Comparison of ENCODE assay signal across 8 cellular contexts in genomic region chr15:82749951-82750830, GRCh38. TPM values are rescaled to one million over a fixed set of nuclear protein-coding genes. Genes with fewer than 3 reads are reported as not detected.
DNase-seq lines count a peak whose midpoint lies in the region; ATAC-seq and TF ChIP-seq lines count a peak whose summit lies in the region.

No MANE protein-coding gene starts in this region.

- H3K36me3 Mint-ChIP-seq in activated naive CD4-positive, alpha-beta T cell treated with anti-CD3 and anti-CD28 coated beads, Interleukin-2, amount 10 ng/mL, durations not matched to agents 7 days and 5 days = peaks cover 35% of the 10 kb centered on the region

- in situ Hi-C loops in SK-MEL-5 (cut with HindIII; ENCODE audit: low pct_unique_long_range_greater_than_20kb, low sequenced_read_pairs) = no loop called here

- DNase-seq in GM04503 (ENCODE audit: low read depth) = peak; percentile 81
- peak; percentile 85 for DNase-seq in HFF-Myc (ENCODE audit: extremely low read depth, low read depth)
- peak; percentile 92 for DNase-seq in NAMALWA (ENCODE audit: low spot score)
- DNase-seq in SK-MEL-5 (ENCODE audit: low read depth, low spot score) = peak; percentile 97
- peak; percentile 90 for DNase-seq in activated naive CD4-positive, alpha-beta T cell treated with anti-CD3 and anti-CD28 coated beads, Interleukin-2, amount 10 ng/mL, durations not matched to agents 7 days and 5 days
- peak; percentile 62 to 96 (median 88) for DNase-seq in substantia nigra (lab: John Stamatoyannopoulos, UW)

- H3K4me3 Mint-ChIP-seq in activated naive CD4-positive, alpha-beta T cell treated with anti-CD3 and anti-CD28 coated beads, Interleukin-2, amount 10 ng/mL, durations not matched to agents 7 days and 5 days = peak overlapping the region; percentile 97

- peaks cover 0 to 27% of the 10 kb centered on the region in 2 donors for H3K36me3 ChIP-seq in gastroesophageal sphincter
- H3K36me3 ChIP-seq in neutrophil = peaks cover 15% of the 10 kb centered on the region

- H3K4me1 ChIP-seq in gastroesophageal sphincter = peaks cover 0 to 35% (median 19%) of the 10 kb centered on the region in 3 donors
- peaks cover 36 to 39% of the 10 kb centered on the region in 2 experiments for H3K4me1 ChIP-seq in neutrophil (ENCODE audit: control insufficient read depth in 1 of 2, insufficient read depth in 1 of 2, low read depth in 1 of 2, low read length in 1 of 2)

- H3K27me3 Mint-ChIP-seq in activated naive CD4-positive, alpha-beta T cell treated with anti-CD3 and anti-CD28 coated beads, Interleukin-2, amount 10 ng/mL, durations not matched to agents 7 days and 5 days = no peaks in the 10 kb centered on the region

- 0% methylated on average over 18 to 32 of the region's 47 CpGs for WGBS in gastroesophageal sphincter (ENCODE audit: low coverage in 1 of 2), 2 donors

- H3K9me3 ChIP-seq in gastroesophageal sphincter = no peaks in the 10 kb centered on the region
- H3K9me3 ChIP-seq in neutrophil = no peaks in the 10 kb centered on the region

- TF ChIP-seq CTCF in HFF-Myc (IDR thresholded peaks at IDR 0.05; ENCODE audit: low read depth, low read length, missing control alignments) = no peak
- peak in 1 of 4 experiments; percentile 17 for TF ChIP-seq CTCF in gastroesophageal sphincter (IDR thresholded peaks at IDR 0.05)
- TF ChIP-seq CTCF in neutrophil (IDR thresholded peaks at IDR 0.05) = peak; percentile 11

- peak; percentile 97 for ATAC-seq in gastroesophageal sphincter

- TF ChIP-seq EP300 in gastroesophageal sphincter (IDR thresholded peaks at IDR 0.05) = no peak

- peak overlapping the region; percentile 94 for H3K27ac Mint-ChIP-seq in activated naive CD4-positive, alpha-beta T cell treated with anti-CD3 and anti-CD28 coated beads, Interleukin-2, amount 10 ng/mL, durations not matched to agents 7 days and 5 days

- H3K4me1 Mint-ChIP-seq in activated naive CD4-positive, alpha-beta T cell treated with anti-CD3 and anti-CD28 coated beads, Interleukin-2, amount 10 ng/mL, durations not matched to agents 7 days and 5 days = peaks cover 42% of the 10 kb centered on the region

- peak overlapping the region; percentile 100 for H3K4me3 ChIP-seq in HFF-Myc (replicated peaks; ENCODE audit: low read depth, low read length)
- H3K4me3 ChIP-seq in gastroesophageal sphincter = peak overlapping the region; percentile 57 to 74
- H3K4me3 ChIP-seq in neutrophil (ENCODE audit: low read depth in 1 of 2, low read length in 1 of 2) = peak overlapping the region; percentile 81 to 97

- H3K9me3 Mint-ChIP-seq in activated naive CD4-positive, alpha-beta T cell treated with anti-CD3 and anti-CD28 coated beads, Interleukin-2, amount 10 ng/mL, durations not matched to agents 7 days and 5 days = no peaks in the 10 kb centered on the region

- TF ChIP-seq POLR2A in gastroesophageal sphincter (IDR thresholded peaks at IDR 0.05) = peak; percentile 44 to 59

- H3K27ac ChIP-seq in gastroesophageal sphincter (peak overlapping the region; percentile 84 to 97 (median 89)), neutrophil (peak overlapping the region; percentile 83), substantia nigra (ENCODE audit: low read depth, low read length, poor library complexity, severe bottlenecking) (peak overlapping the region; percentile 90)

- H3K27me3 ChIP-seq in gastroesophageal sphincter = no peaks in the 10 kb centered on the region
- peaks cover 4% of the 10 kb centered on the region for H3K27me3 ChIP-seq in neutrophil

- CTCF ChIA-PET in activated naive CD4-positive, alpha-beta T cell treated with anti-CD3 and anti-CD28 coated beads, Interleukin-2, amount 10 ng/mL, durations not matched to agents 7 days and 5 days (lab: Charles Lee) = interaction anchor here (0.9 to 1.9 kb wide), 5 partner anchors 16 to 250 kb away, joined by 3 to 4 read pairs (median 4); no protein-coding TSS in a partner anchor

RNA-seq across cellular contexts. Expression of gene AP3B2, which starts 40.5 kb away (rescaled TPM):
- total RNA-seq in SK-MEL-5 (2014; rRNA removed; shearing (Covaris generic)) = 0.74 and 1.5 TPM in 2 replicates
- polyA plus RNA-seq in SK-MEL-5 (2015; cell fraction: cytosol; rRNA removed) = 2.0 and 2.7 TPM in 2 replicates
- polyA plus RNA-seq in SK-MEL-5 (2015; cell fraction: nucleus; rRNA removed) = 7.6 and 12.8 TPM in 2 replicates
- total RNA-seq in gastroesophageal sphincter = 1 to 10 TPM; 1.6 to 2.6 (median 2.0) TPM

RNA-seq across cellular contexts. Expression of gene FSD2, which starts 55.7 kb away (rescaled TPM):
- total RNA-seq in SK-MEL-5 (2014; rRNA removed; shearing (Covaris generic)) = not detected in 2 replicates
- not detected in 2 replicates for polyA plus RNA-seq in SK-MEL-5 (2015; cell fraction: cytosol; rRNA removed)
- not detected in 2 replicates for polyA plus RNA-seq in SK-MEL-5 (2015; cell fraction: nucleus; rRNA removed)
- total RNA-seq in gastroesophageal sphincter = not detected

RNA-seq across cellular contexts. Expression of gene WHAMM, which starts 59.2 kb away (rescaled TPM):
- total RNA-seq in SK-MEL-5 (2014; rRNA removed; shearing (Covaris generic)) = 2.7 and 3.0 TPM in 2 replicates
- polyA plus RNA-seq in SK-MEL-5 (2015; cell fraction: cytosol; rRNA removed) = 4.3 and 6.2 TPM in 2 replicates
- 5.0 and 6.2 TPM in 2 replicates for polyA plus RNA-seq in SK-MEL-5 (2015; cell fraction: nucleus; rRNA removed)
- total RNA-seq in gastroesophageal sphincter = 10 to 100 TPM in 3 of 4 donors, 1 to 10 TPM in 1; 9.2 to 16.0 (median 11.5) TPM

Comparison
In these comparisons a context has a peak if more than half of its experiments do, and no peak if none do; other contexts are left out.
1. Peak in every context shown above with its lines: DNase-seq, ATAC-seq, H3K4me3 ChIP-seq and H3K27ac ChIP-seq.